Comparison of ENCODE assay signal across 24 cellular contexts in genomic region chr3:85758442-85758841, GRCh38.
DNase-seq lines count a peak whose midpoint lies in the region; ATAC-seq, FAIRE-seq and TF ChIP-seq lines count a peak whose summit lies in the region.
"Had no signal": no experiment of that assay in that cellular context is flagged by ENCODE, and none has a peak within 500 bp of the region (broad histone marks: within the 10 kb centered on the region; RNA-seq: fewer than 3 reads in every experiment).

No MANE protein-coding gene starts in this region.

- H2BK15ac ChIP-seq in IMR-90 (ENCODE audit: low read depth, low read length), result no peak overlapping the region

- intact Hi-C loops in IMR-90 (cut with micrococcal nuclease) (no loop called here), PC-3 (cut with micrococcal nuclease) (loop anchor here (1.0 to 2.0 kb wide), 3 partner anchors 27 to 80 kb away; no protein-coding TSS in a partner anchor)

- no peak for TF ChIP-seq RAD21 in IMR-90 (IDR thresholded peaks at IDR 0.05; ENCODE audit: low read length)

- H3K56ac ChIP-seq in IMR-90 (ENCODE audit: extremely low read depth, insufficient read depth, low read length), result no peak overlapping the region

- TF ChIP-seq POLR2A in IMR-90 (IDR thresholded peaks at IDR 0.05; ENCODE audit: low read depth, low read length), result no peak

- no peaks in the 10 kb centered on the region for H3K9me2 ChIP-seq in PC-3 (replicated peaks; ENCODE audit: low read length)

- H3K18ac ChIP-seq in IMR-90 (ENCODE audit: low read depth, low read length), result no peak overlapping the region

- no peaks in the 10 kb centered on the region for H3K79me2 ChIP-seq in PC-3 (ENCODE audit: low read length)

- H3K14ac ChIP-seq in IMR-90 (replicated peaks; ENCODE audit: low read depth, low read length), result no peak overlapping the region

- H3K27me3 ChIP-seq in IMR-90 (ENCODE audit: control insufficient read depth, insufficient read depth, low read length) (no peaks in the 10 kb centered on the region), PC-3 (ENCODE audit: low read length) (no peaks in the 10 kb centered on the region), bronchial epithelial cell (ENCODE audit: control insufficient read depth, insufficient read depth, low read length) (no peaks in the 10 kb centered on the region), SJCRH30 (no peaks in the 10 kb centered on the region)
- H3K27me3 ChIP-seq: BE2C; BLaER1 treated with 17β-estradiol and CSF1 and Interleukin-3, amounts not matched to agents 10 nM and 100 nM had no signal

- H3K4me2 ChIP-seq in IMR-90 (ENCODE audit: low read depth, low read length) (no peak overlapping the region), PC-3 (ENCODE audit: low read length) (peak overlapping the region; percentile 59)
- H3K4me2 ChIP-seq: A549; BLaER1 treated with 17β-estradiol and CSF1 and Interleukin-3, amounts not matched to agents 10 nM and 100 nM; GM23338 had no signal

- H3K9me1 ChIP-seq in IMR-90 (ENCODE audit: insufficient read depth, low read length), result no peaks in the 10 kb centered on the region

- H4K91ac ChIP-seq in IMR-90 (ENCODE audit: insufficient read depth, low read depth, low read length), result no peak overlapping the region

- H2AK5ac ChIP-seq in IMR-90 (ENCODE audit: low read depth, low read length), result no peak overlapping the region

- H3K9ac ChIP-seq in IMR-90 (ENCODE audit: low read depth, low read length) (no peak overlapping the region), PC-3 (ENCODE audit: low read length) (no peak overlapping the region; the same call in 1 of the 2 replicates)
- H3K9ac ChIP-seq: BLaER1 treated with 17β-estradiol and CSF1 and Interleukin-3, amounts not matched to agents 10 nM and 100 nM had no signal

- no peak overlapping the region for H2BK120ac ChIP-seq in IMR-90 (ENCODE audit: low read depth, low read length)

- DNase-seq in IMR-90 (peak; percentile 0), PC-3 (peak; percentile 86), bronchial epithelial cell (ENCODE audit: low read depth) (peak; percentile 80), kidney tubule cell (ENCODE audit: low spot score) (peak; percentile 1), NCI-H524 (lab: John Stamatoyannopoulos, UW) (no peak), SJCRH30 (no peak)
- no peak for DNase-seq in effector CD8-positive, alpha-beta T cell (lab: John Stamatoyannopoulos, UW)
- DNase-seq: 8988T; ACHN; AML-193; BE2C; CD4-positive, alpha-beta T cell; CD8-positive, alpha-beta memory T cell; DMS 273 treated with DMSO at 0.1 percent for 48 hours; DMS79 treated with DMSO at 0.1 percent for 48 hours; GF-D8; H9 had no signal

- H3K4ac ChIP-seq in IMR-90 (ENCODE audit: low read depth, low read length), result no peak overlapping the region

- no peak for FAIRE-seq in bronchial epithelial cell (lab: Jason Lieb, UNC)
- FAIRE-seq: A549, D721Med, GM12891, GM18507 had no signal

- no peaks in the 10 kb centered on the region for H3K79me1 ChIP-seq in IMR-90 (ENCODE audit: low read depth in 1 of 2, low read length in 2 of 2)

- no peak overlapping the region for H4K8ac ChIP-seq in IMR-90 (ENCODE audit: low read depth in 2 of 2, low read length in 2 of 2)

- in situ Hi-C loops in IMR-90 (cut with MboI; ENCODE audit: low sequenced_read_pairs), result no loop called here

- H3K23ac ChIP-seq in IMR-90 (ENCODE audit: low read depth, low read length), result no peak overlapping the region

- H3K4me1 ChIP-seq in IMR-90 (ENCODE audit: control insufficient read depth, insufficient read depth, low read length), result no peaks in the 10 kb centered on the region
- H3K4me1 ChIP-seq in PC-3 (ENCODE audit: insufficient read depth, low read length), result peaks cover 39% of the 10 kb centered on the region
- H3K4me1 ChIP-seq in SJCRH30, result no peaks in the 10 kb centered on the region
- H3K4me1 ChIP-seq: A549, BE2C had no signal

- no peak overlapping the region for H2AFZ ChIP-seq in IMR-90 (replicated peaks; ENCODE audit: low read length, poor library complexity)
- no peak overlapping the region for H2AFZ ChIP-seq in PC-3 (ENCODE audit: low read length)
- H2AFZ ChIP-seq: GM23338 had no signal

- H3K27ac ChIP-seq in IMR-90 (ENCODE audit: insufficient read depth, low read length), result no peak overlapping the region
- H3K27ac ChIP-seq in PC-3 (ENCODE audit: low read length), result peak overlapping the region; percentile 74
- no peak overlapping the region for H3K27ac ChIP-seq in SJCRH30
- H3K27ac ChIP-seq: A549; BLaER1 treated with 17β-estradiol and CSF1 and Interleukin-3, amounts not matched to agents 10 nM and 100 nM had no signal

- H3F3A ChIP-seq in PC-3 (ENCODE audit: low read length, unreplicated experiment), result no peaks in the 10 kb centered on the region

- CTCF ChIA-PET in IMR-90 (lab: Yijun Ruan, JAX) (no interaction called here), PC-3 (lab: Charles Lee) (no interaction called here)

- H2BK5ac ChIP-seq in IMR-90 (ENCODE audit: low read depth, low read length, poor library complexity, severe bottlenecking), result no peak overlapping the region

- H3K9me3 ChIP-seq in IMR-90 (ENCODE audit: control insufficient read depth, insufficient read depth, low read length) (no peaks in the 10 kb centered on the region), PC-3 (ENCODE audit: low read length) (0 out of 2 replicates have a peak, but pooled peaks cover 4% of the 10 kb centered on the region), SJCRH30 (replicated peaks) (no peaks in the 10 kb centered on the region)
- H3K9me3 ChIP-seq: BE2C had no signal

- no peak overlapping the region for H2AK9ac ChIP-seq in IMR-90 (replicated peaks; ENCODE audit: low read depth, low read length, poor library complexity)

- dilution Hi-C loops in IMR-90 (cut with HindIII; ENCODE audit: low sequenced_read_pairs, unreplicated experiment), result no loop called here

- no TSS peak for BruUV-seq in IMR-90 (replicated peaks; lab: Mats Ljungman, UMichigan)
- BruUV-seq in PC-3 (replicated peaks; lab: Mats Ljungman, UMichigan), result no TSS peak

- no peak for ATAC-seq in IMR-90 (ENCODE audit: low read depth)
- ATAC-seq in PC-3, result peak; percentile 84
- ATAC-seq: A549, GM23338, HCT116 had no signal

- POLR2A ChIA-PET in IMR-90 (lab: Charles Lee; ENCODE audit: unreplicated experiment) (no interaction called here), PC-3 (lab: Charles Lee; ENCODE audit: unreplicated experiment) (no interaction called here)

- no peak overlapping the region for H4K5ac ChIP-seq in IMR-90 (ENCODE audit: low read depth, low read length)

- no peak overlapping the region for H3K4me3 ChIP-seq in IMR-90 (ENCODE audit: insufficient read depth, low read depth, low read length)
- H3K4me3 ChIP-seq in PC-3 (ENCODE audit: low read length), result no peak overlapping the region
- no peak overlapping the region for H3K4me3 ChIP-seq in bronchial epithelial cell (ENCODE audit: low read depth, low read length)
- H3K4me3 ChIP-seq in SJCRH30, result no peak overlapping the region
- H3K4me3 ChIP-seq: A549; BLaER1 treated with 17β-estradiol and CSF1 and Interleukin-3, amounts not matched to agents 10 nM and 100 nM; GM23338 had no signal

- TF ChIP-seq CTCF in IMR-90 (conservative IDR thresholded peaks at IDR 0.05; ENCODE audit: low read depth, low read length) (no peak), PC-3 (conservative IDR thresholded peaks at IDR 0.05; ENCODE audit: low read depth, low read length) (no peak), bronchial epithelial cell (IDR thresholded peaks at IDR 0.05; ENCODE audit: insufficient read depth, low read length, severe bottlenecking) (no peak)

- H4K20me1 ChIP-seq in IMR-90 (ENCODE audit: insufficient read depth, low read length) (no peaks in the 10 kb centered on the region), PC-3 (ENCODE audit: low read length) (no peaks in the 10 kb centered on the region)
- H4K20me1 ChIP-seq: BLaER1 treated with 17β-estradiol and CSF1 and Interleukin-3, amounts not matched to agents 10 nM and 100 nM had no signal

- H3K36me3 ChIP-seq in IMR-90 (ENCODE audit: control insufficient read depth, insufficient read depth, low read length), result no peaks in the 10 kb centered on the region
- no peaks in the 10 kb centered on the region; the same call in 1 of the 2 replicates for H3K36me3 ChIP-seq in PC-3 (ENCODE audit: low read depth, low read length)
- H3K36me3 ChIP-seq in bronchial epithelial cell (ENCODE audit: control insufficient read depth, insufficient read depth, low read length), result no peaks in the 10 kb centered on the region
- H3K36me3 ChIP-seq in SJCRH30, result no peaks in the 10 kb centered on the region
- H3K36me3 ChIP-seq: BE2C; BLaER1 treated with 17β-estradiol and CSF1 and Interleukin-3, amounts not matched to agents 10 nM and 100 nM had no signal

- H2BK20ac ChIP-seq in IMR-90 (ENCODE audit: low read depth, low read length), result no peak overlapping the region

TF ChIP-seq in IMR-90, 13 proteins besides CTCF, POLR2A, EP300 and RAD21 (continues in another document):
- TF ChIP-seq NFE2L2 (IDR thresholded peaks at IDR 0.05; ENCODE audit: low read depth, low read length) (no peak), CHD1 (IDR thresholded peaks at IDR 0.05; ENCODE audit: low read depth, low read length) (no peak), RCOR1 (IDR thresholded peaks at IDR 0.05; ENCODE audit: insufficient replicate concordance, low read length) (no peak), CEBPB (IDR thresholded peaks at IDR 0.05; ENCODE audit: low read depth, low read length) (no peak), BHLHE40 (IDR thresholded peaks at IDR 0.05; ENCODE audit: low read depth, low read length) (no peak), MAZ (IDR thresholded peaks at IDR 0.05; ENCODE audit: borderline replicate concordance, low read depth, low read length) (no peak), FOS (IDR thresholded peaks at IDR 0.05; ENCODE audit: low read depth, low read length) (no peak), RFX5 (IDR thresholded peaks at IDR 0.05; ENCODE audit: low read depth, low read length) (no peak), USF2 (IDR thresholded peaks at IDR 0.05; ENCODE audit: low read depth, low read length) (no peak), MXI1 (IDR thresholded peaks at IDR 0.05; ENCODE audit: borderline replicate concordance, low read depth, low read length) (no peak)

Comparison
In these comparisons a context has a peak if more than half of its experiments do, and no peak if none do; other contexts are left out.
1. DNase-seq: peak in IMR-90 (single experiment), PC-3 (single experiment), bronchial epithelial cell (single experiment) and kidney tubule cell (single experiment); none in effector CD8-positive, alpha-beta T cell (single experiment), NCI-H524 (0 of 2) and SJCRH30 (0 of 2).